Comparison of ENCODE assay signal across 8 cellular contexts in the genomic region with DNA sequence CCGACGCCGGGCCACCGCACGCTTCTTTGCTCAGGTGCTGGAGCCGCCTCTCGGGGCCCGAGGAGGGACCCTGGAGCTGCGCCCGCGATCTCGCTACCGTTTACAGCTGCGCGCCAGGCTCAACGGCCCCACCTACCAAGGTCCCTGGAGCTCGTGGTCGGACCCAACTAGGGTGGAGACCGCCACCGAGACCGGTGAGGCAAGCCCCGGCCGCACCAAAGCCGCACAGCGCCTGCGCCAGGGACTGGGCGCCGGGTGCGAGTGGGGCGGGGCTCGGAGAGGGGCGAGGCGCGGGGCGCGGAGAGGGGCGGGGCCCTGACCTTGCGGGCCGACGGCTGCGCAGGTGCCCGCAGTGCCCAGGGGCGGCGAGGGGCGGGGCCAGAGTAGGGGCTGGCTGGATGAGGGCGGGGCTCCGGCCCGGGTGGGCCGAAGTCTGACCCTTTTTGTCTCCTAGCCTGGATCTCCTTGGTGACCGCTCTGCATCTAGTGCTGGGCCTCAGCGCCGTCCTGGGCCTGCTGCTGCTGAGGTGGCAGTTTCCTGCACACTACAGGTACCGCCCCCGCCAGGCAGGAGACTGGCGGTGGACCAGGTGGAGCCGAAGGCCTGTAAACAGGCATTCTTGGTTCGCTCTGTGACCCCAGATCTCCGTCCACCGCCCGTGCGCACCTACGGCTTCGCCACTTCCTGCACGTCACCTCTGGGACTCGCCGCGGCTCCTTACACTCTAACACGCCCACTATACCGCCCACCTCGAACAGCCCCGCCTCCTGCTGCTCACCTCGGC. TPM values are rescaled to one million over a fixed set of nuclear protein-coding genes. Genes with fewer than 3 reads are reported as not detected.
DNase-seq lines count a peak whose midpoint lies in the region; ATAC-seq, FAIRE-seq and TF ChIP-seq lines count a peak whose summit lies in the region.

No MANE protein-coding gene starts in this region.

- DNase-seq in GM12891 (ENCODE audit: insufficient read length, low spot score) (peak; percentile 77), MM.1S (peak; percentile 96), SW 1271 (lab: John Stamatoyannopoulos, UW) (peak; percentile 36 to 72), body of pancreas (peak; percentile 95 to 97 (median 96)), iPS DF 6.9 (ENCODE audit: low read depth, low spot score) (no peak), renal cortical epithelial cell (ENCODE audit: low read depth) (peak; percentile 69), SKM-1 (lab: John Stamatoyannopoulos, UW; ENCODE audit: unreplicated experiment) (no peak), HCEC 1CT (no peak)

- 0 out of 2 replicates have a peak, but pooled peaks cover 6% of the 10 kb centered on the region for H3K27me3 ChIP-seq in MM.1S (replicated peaks; ENCODE audit: insufficient read depth, low read length)
- no peaks in the 10 kb centered on the region for H3K27me3 ChIP-seq in body of pancreas
- H3K27me3 ChIP-seq in iPS DF 6.9 (ENCODE audit: control insufficient read depth, insufficient read depth, low read length) = no peaks in the 10 kb centered on the region; the same call in 1 of the 2 replicates

- H4K20me1 ChIP-seq in MM.1S (ENCODE audit: insufficient read depth, low read length) = no peaks in the 10 kb centered on the region

- peak; percentile 62 for TF ChIP-seq POLR2A in GM12891 (IDR thresholded peaks at IDR 0.05; ENCODE audit: low read depth, low read length)
- peak; percentile 70 to 97 (median 93) for TF ChIP-seq POLR2A in body of pancreas (IDR thresholded peaks at IDR 0.05)

- H3K9me3 ChIP-seq in MM.1S (replicated peaks; ENCODE audit: insufficient read depth, low read length) (no peaks in the 10 kb centered on the region), body of pancreas (no peaks in the 10 kb centered on the region), iPS DF 6.9 (ENCODE audit: control insufficient read depth, insufficient read depth, low read length) (no peaks in the 10 kb centered on the region)

- peak overlapping the region; percentile 73 for H3K4me3 ChIP-seq in MM.1S (ENCODE audit: low read length)
- peak overlapping the region in 1 of 2 donors; percentile 37 for H3K4me3 ChIP-seq in body of pancreas
- peak overlapping the region; percentile 47; the same call in 1 of the 2 replicates for H3K4me3 ChIP-seq in iPS DF 6.9 (ENCODE audit: low read length)

- peak overlapping the region; percentile 95 for H3K27ac ChIP-seq in MM.1S (ENCODE audit: low read length)
- peak overlapping the region; percentile 96 to 99 (median 98) for H3K27ac ChIP-seq in body of pancreas
- H3K27ac ChIP-seq in iPS DF 6.9 (ENCODE audit: low read length) = no peak overlapping the region

- intact Hi-C loops in body of pancreas (cut with DNase I) = no loop called here

- TF ChIP-seq CTCF in MM.1S (IDR thresholded peaks at IDR 0.05; ENCODE audit: low read length) (peak; percentile 8; the same call in 1 of the 2 replicates), body of pancreas (IDR thresholded peaks at IDR 0.05) (peak in 2 of 7 experiments; percentile 13 to 22)

- no peaks in the 10 kb centered on the region for H3K79me2 ChIP-seq in MM.1S (ENCODE audit: low read length)

- H3K9ac ChIP-seq in MM.1S (ENCODE audit: low read length) = peak overlapping the region; percentile 85

- 10 to 16% methylated on average over 19 to 69 of the region's 72 CpGs for WGBS in body of pancreas, 2 donors
- no CpG with 5 or more reads among the region's 72 CpGs for WGBS in iPS DF 6.9 (ENCODE audit: insufficient coverage, insufficient read length)

- H3K36me3 ChIP-seq in MM.1S (replicated peaks; ENCODE audit: insufficient read depth, low read length) (no peaks in the 10 kb centered on the region), body of pancreas (replicated peaks in 1 of 2; ENCODE audit: insufficient read depth in 1 of 2, low read depth in 2 of 2) (no peaks in the 10 kb centered on the region), iPS DF 6.9 (ENCODE audit: control insufficient read depth, insufficient read depth, low read length) (no peaks in the 10 kb centered on the region)

- H3K4me1 ChIP-seq in MM.1S (ENCODE audit: low read length) (peaks cover 10% of the 10 kb centered on the region), body of pancreas (peaks cover 20% of the 10 kb centered on the region), iPS DF 6.9 (ENCODE audit: control insufficient read depth, insufficient read depth, low read length) (peaks cover 6% of the 10 kb centered on the region)

- H2AFZ ChIP-seq in MM.1S (ENCODE audit: low read length) = peak overlapping the region; percentile 87

- H3F3A ChIP-seq in MM.1S (ENCODE audit: insufficient read depth, low read length) = peaks cover 9% of the 10 kb centered on the region

- no peaks in the 10 kb centered on the region for H3K9me2 ChIP-seq in MM.1S (replicated peaks; ENCODE audit: insufficient read depth, low read length)

- peak; percentile 94 for FAIRE-seq in GM12891 (lab: Jason Lieb, UNC)

- peak overlapping the region; percentile 72 for H3K4me2 ChIP-seq in MM.1S (ENCODE audit: low read depth, low read length)

- peak; percentile 92 for ATAC-seq in body of pancreas

TF ChIP-seq in GM12891, 5 proteins besides CTCF, POLR2A, EP300 and RAD21:
- TF ChIP-seq POU2F2 (IDR thresholded peaks at IDR 0.05; ENCODE audit: low read depth, low read length) (no peak), POLR2AphosphoS5 (IDR thresholded peaks at IDR 0.05; ENCODE audit: low read depth, low read length) (peak; percentile 58; the same call in 1 of the 2 replicates), TAF1 (IDR thresholded peaks at IDR 0.05; ENCODE audit: low read depth, low read length) (0 out of 2 replicates have a peak, but pooled peaks have one; percentile 22)
TF ChIP-seq in GM12891: peak in this region for 2.

RNA-seq across cellular contexts. Expression of a gene that starts 9.8 kb away (rescaled TPM):
- 64.3 TPM for polyA plus RNA-seq in GM12891 (2012; ENCODE audit: low read depth, missing spikeins)
- total RNA-seq in body of pancreas = 1 to 10 TPM in 1 of 2 donors, not detected in 1; 2.3 TPM
- total RNA-seq in renal cortical epithelial cell = 2.1 and 42.5 TPM in 2 replicates

RNA-seq across cellular contexts. Expression of a gene that starts 11.4 kb away (rescaled TPM):
- polyA plus RNA-seq in GM12891 (2012; ENCODE audit: low read depth, missing spikeins) = not detected
- not detected for total RNA-seq in body of pancreas
- total RNA-seq in renal cortical epithelial cell = not detected in 2 replicates

RNA-seq across cellular contexts. Expression of a gene that starts 18.8 kb away (rescaled TPM):
- polyA plus RNA-seq in GM12891 (2012; ENCODE audit: low read depth, missing spikeins) = 63.5 TPM
- total RNA-seq in body of pancreas (10 to 100 TPM; 17.5 to 21.8 TPM), renal cortical epithelial cell (59.0 and 99.5 TPM in 2 replicates)

RNA-seq across cellular contexts. Expression of a gene that starts 40.6 kb away (rescaled TPM):
- 38.3 TPM for polyA plus RNA-seq in GM12891 (2012; ENCODE audit: low read depth, missing spikeins)
- total RNA-seq in body of pancreas = 10 to 100 TPM; 19.4 to 22.1 TPM
- total RNA-seq in renal cortical epithelial cell = 40.2 and 59.4 TPM in 2 replicates

RNA-seq across cellular contexts. Expression of a gene that starts 40.7 kb away (rescaled TPM):
- 11.0 TPM for polyA plus RNA-seq in GM12891 (2012; ENCODE audit: low read depth, missing spikeins)
- total RNA-seq in body of pancreas (10 to 100 TPM; 25.9 to 61.6 TPM), renal cortical epithelial cell (6.6 and 28.5 TPM in 2 replicates)

Comparison
In these comparisons a context has a peak if more than half of its experiments do, and no peak if none do; other contexts are left out.
1. DNase-seq: peak in GM12891 (single experiment), MM.1S (single experiment), SW 1271 (2 of 2), body of pancreas (4 of 4) and renal cortical epithelial cell (single experiment); none in iPS DF 6.9 (single experiment), SKM-1 (single experiment) and HCEC 1CT (single experiment).